In the genomic region with DNA sequence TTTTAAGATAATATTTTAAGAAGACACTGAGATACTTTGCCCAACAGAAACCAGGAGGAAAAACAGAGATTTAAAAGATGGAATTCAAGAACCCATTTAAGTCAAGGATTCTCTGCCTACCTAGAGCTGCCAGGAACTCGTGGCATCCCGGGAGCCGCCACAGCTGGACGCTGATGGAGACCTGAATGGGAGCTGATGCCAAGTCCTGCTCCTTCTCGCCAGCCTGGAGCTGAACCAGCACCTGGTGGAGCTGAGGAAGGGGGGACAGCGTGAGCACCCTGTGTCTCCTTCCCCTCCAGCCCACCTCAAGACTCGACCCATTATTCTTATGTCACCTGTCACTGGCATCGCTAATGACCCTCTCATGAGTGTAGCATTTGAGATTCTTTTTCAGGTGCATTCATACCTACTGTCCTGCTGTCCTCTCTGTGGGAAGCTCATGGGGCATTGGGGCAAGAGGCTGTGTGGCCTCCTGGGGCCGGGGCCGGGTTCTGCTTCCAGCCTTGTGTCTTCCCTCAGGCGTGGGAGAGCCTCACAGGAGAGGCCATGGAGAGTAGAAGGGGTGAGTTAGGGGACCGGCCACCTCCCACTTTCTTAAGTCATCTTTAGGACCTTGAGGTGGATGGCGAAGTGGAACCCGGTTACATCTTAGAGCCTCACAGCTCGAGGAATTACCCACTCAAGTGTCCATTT, we compare ENCODE assay signal across 24 cellular contexts.
DNase-seq lines count a peak whose midpoint lies in the region; ATAC-seq and TF ChIP-seq lines count a peak whose summit lies in the region.
"Had no signal": no experiment of that assay in that cellular context is flagged by ENCODE, and none has a peak within 500 bp of the region (broad histone marks: within the 10 kb centered on the region; RNA-seq: fewer than 3 reads in every experiment).

No MANE protein-coding gene starts in this region.

- H3K4me1 ChIP-seq in adipocyte (ENCODE audit: control insufficient read depth, insufficient read depth, low read length) (peaks cover 18% of the 10 kb centered on the region), testis (peaks cover 11% of the 10 kb centered on the region)

- no peak for ATAC-seq in activated CD8-positive, alpha-beta memory T cell treated with anti-CD3 and anti-CD28 coated beads, Interleukin-2, amount 10 ng/mL, durations not matched to agents 7 days and 5 days
- ATAC-seq: stimulated activated naive CD8-positive, alpha-beta T cell treated with anti-CD3 and anti-CD28 coated beads, Interleukin-15, amount 100 ng/mL, for 72 hours had no signal

- H3K36me3 ChIP-seq in adipocyte (ENCODE audit: control insufficient read depth, insufficient read depth, low read length, severe bottlenecking) (peaks cover 42% of the 10 kb centered on the region), testis (ENCODE audit: low read depth, missing control alignments) (no peaks in the 10 kb centered on the region)

- TF ChIP-seq POLR2A in testis (IDR thresholded peaks at IDR 0.05): no peak

- intact Hi-C loops in testis (cut with DNase I; ENCODE audit: low total_unique reads): no loop called here

- H3K9me3 ChIP-seq in adipocyte (ENCODE audit: control insufficient read depth, low read length) (no peaks in the 10 kb centered on the region), testis (no peaks in the 10 kb centered on the region)

- WGBS in testis, 2 donors: 93 to 95% methylated on average over 15 of the region's 15 CpGs

- POLR2A ChIA-PET in GM10248 (lab: Yijun Ruan, JAX): no interaction called here

- H3K27ac ChIP-seq in testis: peak overlapping the region in 1 of 2 donors; percentile 62
- H3K27ac ChIP-seq: KMS-11, WERI-Rb-1 had no signal

- peaks cover 7% of the 10 kb centered on the region for H3K4me1 Mint-ChIP-seq in activated CD8-positive, alpha-beta memory T cell treated with anti-CD3 and anti-CD28 coated beads, Interleukin-2, amount 10 ng/mL, durations not matched to agents 7 days and 5 days
- H3K4me1 Mint-ChIP-seq: activated naive CD4-positive, alpha-beta T cell treated with anti-CD3 and anti-CD28 coated beads, Interleukin-2, amount 50 U/mL, for 24 hours; stimulated activated naive CD8-positive, alpha-beta T cell treated with anti-CD3 and anti-CD28 coated beads, Interleukin-15, amount 100 ng/mL, for 72 hours had no signal

- H3K4me3 ChIP-seq in adipocyte (ENCODE audit: low read length): no peak overlapping the region
- H3K4me3 ChIP-seq in testis: no peak overlapping the region

- H3K4me3 Mint-ChIP-seq in activated CD8-positive, alpha-beta memory T cell treated with anti-CD3 and anti-CD28 coated beads, Interleukin-2, amount 10 ng/mL, durations not matched to agents 7 days and 5 days: no peak overlapping the region
- H3K4me3 Mint-ChIP-seq: activated CD4-positive, alpha-beta memory T cell treated with anti-CD3 and anti-CD28 coated beads for 36 hours; activated naive CD4-positive, alpha-beta T cell treated with anti-CD3 and anti-CD28 coated beads, Interleukin-2, amount 50 U/mL, for 24 hours; HFFc6; naive B cell; stimulated activated naive CD8-positive, alpha-beta T cell treated with anti-CD3 and anti-CD28 coated beads, Interleukin-15, amount 100 ng/mL, for 72 hours; T-helper 2 cell treated with Interferon-gamma antibody and Interleukin-4, amounts not matched to agents 5 μg/mL and 100 μg/mL, for 36 hours had no signal

- peak overlapping the region; percentile 63 for H3K9ac ChIP-seq in adipocyte (ENCODE audit: low read length)
- H3K9ac ChIP-seq: KMS-11 had no signal

- no peaks in the 10 kb centered on the region for H3K9me3 Mint-ChIP-seq in activated CD8-positive, alpha-beta memory T cell treated with anti-CD3 and anti-CD28 coated beads, Interleukin-2, amount 10 ng/mL, durations not matched to agents 7 days and 5 days (ENCODE audit: low read depth)
- H3K9me3 Mint-ChIP-seq: activated CD4-positive, alpha-beta memory T cell treated with anti-CD3 and anti-CD28 coated beads for 36 hours; activated naive CD4-positive, alpha-beta T cell treated with anti-CD3 and anti-CD28 coated beads, Interleukin-2, amount 50 U/mL, for 24 hours; HFFc6; naive B cell; stimulated activated naive CD8-positive, alpha-beta T cell treated with anti-CD3 and anti-CD28 coated beads, Interleukin-15, amount 100 ng/mL, for 72 hours; T-helper 2 cell treated with Interferon-gamma antibody and Interleukin-4, amounts not matched to agents 5 μg/mL and 100 μg/mL, for 36 hours had no signal

- no peaks in the 10 kb centered on the region for H3K27me3 Mint-ChIP-seq in activated CD8-positive, alpha-beta memory T cell treated with anti-CD3 and anti-CD28 coated beads, Interleukin-2, amount 10 ng/mL, durations not matched to agents 7 days and 5 days
- H3K27me3 Mint-ChIP-seq: activated CD4-positive, alpha-beta memory T cell treated with anti-CD3 and anti-CD28 coated beads for 36 hours; activated naive CD4-positive, alpha-beta T cell treated with anti-CD3 and anti-CD28 coated beads, Interleukin-2, amount 50 U/mL, for 24 hours; naive B cell; stimulated activated naive CD8-positive, alpha-beta T cell treated with anti-CD3 and anti-CD28 coated beads, Interleukin-15, amount 100 ng/mL, for 72 hours had no signal

- CTCF ChIA-PET in activated CD8-positive, alpha-beta memory T cell treated with anti-CD3 and anti-CD28 coated beads, Interleukin-2, amount 10 ng/mL, durations not matched to agents 7 days and 5 days (lab: Charles Lee): interaction anchor here (1.0 kb wide), 1 partner anchor 9 kb away, joined by 3 read pairs; no protein-coding TSS in a partner anchor
- CTCF ChIA-PET in GM10248 (lab: Yijun Ruan, JAX): interaction anchor here (1.2 to 1.5 kb wide), 6 partner anchors 9 to 109 kb away, joined by 3 to 5 read pairs (median 3); no protein-coding TSS in a partner anchor

- TF ChIP-seq CTCF in testis (IDR thresholded peaks at IDR 0.05) (no peak), GM20000 (IDR thresholded peaks at IDR 0.05; ENCODE audit: extremely low read depth, missing control alignments) (no peak), GM10248 (IDR thresholded peaks at IDR 0.05; ENCODE audit: control extremely low read depth, extremely low read depth, low read depth, missing control alignments) (no peak)

- H3K36me3 Mint-ChIP-seq in activated CD8-positive, alpha-beta memory T cell treated with anti-CD3 and anti-CD28 coated beads, Interleukin-2, amount 10 ng/mL, durations not matched to agents 7 days and 5 days: no peaks in the 10 kb centered on the region
- H3K36me3 Mint-ChIP-seq: activated CD4-positive, alpha-beta memory T cell treated with anti-CD3 and anti-CD28 coated beads for 36 hours; activated naive CD4-positive, alpha-beta T cell treated with anti-CD3 and anti-CD28 coated beads, Interleukin-2, amount 50 U/mL, for 24 hours had no signal

- no peaks in the 10 kb centered on the region for H3K27me3 ChIP-seq in adipocyte (replicated peaks; ENCODE audit: control insufficient read depth, insufficient read depth, low read length)
- no peaks in the 10 kb centered on the region for H3K27me3 ChIP-seq in testis

- no peak overlapping the region for H3K27ac Mint-ChIP-seq in activated CD8-positive, alpha-beta memory T cell treated with anti-CD3 and anti-CD28 coated beads, Interleukin-2, amount 10 ng/mL, durations not matched to agents 7 days and 5 days
- H3K27ac Mint-ChIP-seq: activated CD4-positive, alpha-beta memory T cell treated with anti-CD3 and anti-CD28 coated beads for 36 hours; activated naive CD4-positive, alpha-beta T cell treated with anti-CD3 and anti-CD28 coated beads, Interleukin-2, amount 50 U/mL, for 24 hours; HFFc6; naive B cell had no signal

- peak; percentile 1 for DNase-seq in activated CD8-positive, alpha-beta memory T cell treated with anti-CD3 and anti-CD28 coated beads for 24 hours
- DNase-seq in activated CD8-positive, alpha-beta memory T cell treated with anti-CD3 and anti-CD28 coated beads, Interleukin-2, amount 10 ng/mL, durations not matched to agents 7 days and 5 days: no peak
- DNase-seq in adipocyte (ENCODE audit: low read depth) (no peak), mesenteric fat pad (ENCODE audit: low spot score) (peak; percentile 57), testis (peak; percentile 11), NCI-H1092 (lab: John Stamatoyannopoulos, UW) (no peak), GM20000 (ENCODE audit: low spot score) (no peak), GM10248 (ENCODE audit: extremely low spot score) (no peak)
- DNase-seq: 8988T; activated CD4-positive, alpha-beta memory T cell treated with anti-CD3 and anti-CD28 coated beads for 36 hours; activated T-cell treated with anti-CD3 and anti-CD28 coated beads, Interleukin-2, amount 50 U/mL, for 48 hours; effector memory CD4-positive, alpha-beta T cell; GF-D8; HFFc6; kidney; mesendoderm; naive B cell; NCI-H1694; RPMI8226; WERI-Rb-1 had no signal

Comparison
In these comparisons a context has a peak if more than half of its experiments do, and no peak if none do; other contexts are left out.
1. DNase-seq: peak in activated CD8-positive, alpha-beta memory T cell treated with anti-CD3 and anti-CD28 coated beads for 24 hours (single experiment), mesenteric fat pad (single experiment) and testis (single experiment); none in activated CD8-positive, alpha-beta memory T cell treated with anti-CD3 and anti-CD28 coated beads, Interleukin-2, amount 10 ng/mL, durations not matched to agents 7 days and 5 days (single experiment), adipocyte (single experiment), NCI-H1092 (single experiment), GM20000 (single experiment) and GM10248 (single experiment).